In the genomic region with DNA sequence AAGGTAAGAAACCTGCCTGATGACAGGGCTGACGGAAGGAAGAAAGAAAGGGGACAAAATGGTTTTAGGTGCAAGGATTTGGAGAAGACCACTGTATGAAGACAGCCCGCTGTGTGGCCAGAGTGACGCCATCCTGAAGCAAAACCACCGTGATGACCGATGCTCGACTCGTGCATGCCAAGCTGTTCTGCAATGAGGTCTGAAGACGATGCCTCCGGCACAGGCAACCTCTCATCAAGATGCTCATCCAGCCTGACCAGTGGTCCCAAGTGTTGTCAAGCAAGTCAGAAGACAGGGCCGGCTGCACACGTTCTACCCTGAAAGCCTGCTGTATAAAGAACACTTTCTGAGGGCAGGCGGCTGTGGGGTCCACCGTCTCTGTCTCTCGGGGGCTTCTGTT, we compare ENCODE assay signal across 20 cellular contexts.
"Had no signal": no experiment of that assay in that cellular context is flagged by ENCODE, and none has a peak within 500 bp of the region (broad histone marks: within the 10 kb centered on the region; RNA-seq: fewer than 3 reads in every experiment).

No MANE protein-coding gene starts in this region.

- H3K27me3 Mint-ChIP-seq: activated naive CD8-positive, alpha-beta T cell; activated T-helper 17 cell treated with anti-CD3 and anti-CD28 coated beads, Interleukin-2, amount 50 U/mL, for 72 hours had no signal

- H3K9me3 ChIP-seq: adrenal gland, gastrocnemius medialis, neutrophil, upper lobe of right lung had no signal

- H3K36me3 ChIP-seq: neutrophil had no signal

- H3K4me1 Mint-ChIP-seq: nephron had no signal

- H3K79me2 ChIP-seq: parathyroid adenoma had no signal

- ATAC-seq: activated T-helper 17 cell treated with anti-CD3 and anti-CD28 coated beads, Interleukin-2, amount 50 U/mL, for 72 hours; gastrocnemius medialis; left ventricle myocardium superior; right cardiac atrium; stimulated activated naive CD8-positive, alpha-beta T cell treated with anti-CD3 and anti-CD28 coated beads, Interleukin-15, Interleukin-2, amounts not matched to agents 100 U/mL and 50 U/mL, for 24 hours; upper lobe of right lung had no signal

- H3K4me3 Mint-ChIP-seq: activated naive CD8-positive, alpha-beta T cell; activated T-helper 17 cell treated with anti-CD3 and anti-CD28 coated beads, Interleukin-2, amount 50 U/mL, for 72 hours; nephron; T-helper 2 cell treated with Interferon-gamma antibody and Interleukin-4, amounts not matched to agents 5 μg/mL and 100 μg/mL, for 36 hours had no signal

- DNase-seq: activated T-cell treated with anti-CD3 and anti-CD28 coated beads, Interleukin-2, amount 50 U/mL, for 1 hour; dermis blood vessel endothelial cell; effector CD8-positive, alpha-beta T cell; gastrocnemius medialis; head of caudate nucleus; hypothalamus; left ventricle myocardium superior; right cardiac atrium; stimulated activated CD4-positive, alpha-beta T cell treated with anti-CD3 and anti-CD28 coated beads, Interleukin-12 subunit alpha, Interleukin-12 subunit beta, amount 100 ng/mL, for 4 hours; stimulated activated CD4-positive, alpha-beta T cell treated with anti-CD3 and anti-CD28 coated beads, Interleukin-4, amount 100 ng/mL, for 4 hours; stimulated activated naive CD8-positive, alpha-beta T cell treated with anti-CD3 and anti-CD28 coated beads, Interleukin-15, Interleukin-2, amounts not matched to agents 100 U/mL and 50 U/mL, for 24 hours; upper lobe of right lung had no signal

- H3K9me3 Mint-ChIP-seq: activated T-helper 17 cell treated with anti-CD3 and anti-CD28 coated beads, Interleukin-2, amount 50 U/mL, for 72 hours; nephron had no signal

- H3K27ac Mint-ChIP-seq: activated naive CD8-positive, alpha-beta T cell; nephron; T-helper 2 cell treated with Interferon-gamma antibody and Interleukin-4, amounts not matched to agents 5 μg/mL and 100 μg/mL, for 36 hours had no signal

- H3K4me3 ChIP-seq: adrenal gland, gastrocnemius medialis, upper lobe of right lung had no signal

- H2AFZ ChIP-seq: parathyroid adenoma had no signal

- H3K9ac ChIP-seq: parathyroid adenoma had no signal

- H3K4me1 ChIP-seq: adrenal gland, gastrocnemius medialis, parathyroid adenoma, upper lobe of right lung had no signal

- H3K27ac ChIP-seq: adrenal gland, gastrocnemius medialis, neutrophil, parathyroid adenoma, upper lobe of right lung had no signal

- H3K27me3 ChIP-seq: adrenal gland, gastrocnemius medialis, neutrophil, upper lobe of right lung had no signal

- FAIRE-seq: TTC549 had no signal
